ENCODE assay signal across 9 cellular contexts in the genomic region with DNA sequence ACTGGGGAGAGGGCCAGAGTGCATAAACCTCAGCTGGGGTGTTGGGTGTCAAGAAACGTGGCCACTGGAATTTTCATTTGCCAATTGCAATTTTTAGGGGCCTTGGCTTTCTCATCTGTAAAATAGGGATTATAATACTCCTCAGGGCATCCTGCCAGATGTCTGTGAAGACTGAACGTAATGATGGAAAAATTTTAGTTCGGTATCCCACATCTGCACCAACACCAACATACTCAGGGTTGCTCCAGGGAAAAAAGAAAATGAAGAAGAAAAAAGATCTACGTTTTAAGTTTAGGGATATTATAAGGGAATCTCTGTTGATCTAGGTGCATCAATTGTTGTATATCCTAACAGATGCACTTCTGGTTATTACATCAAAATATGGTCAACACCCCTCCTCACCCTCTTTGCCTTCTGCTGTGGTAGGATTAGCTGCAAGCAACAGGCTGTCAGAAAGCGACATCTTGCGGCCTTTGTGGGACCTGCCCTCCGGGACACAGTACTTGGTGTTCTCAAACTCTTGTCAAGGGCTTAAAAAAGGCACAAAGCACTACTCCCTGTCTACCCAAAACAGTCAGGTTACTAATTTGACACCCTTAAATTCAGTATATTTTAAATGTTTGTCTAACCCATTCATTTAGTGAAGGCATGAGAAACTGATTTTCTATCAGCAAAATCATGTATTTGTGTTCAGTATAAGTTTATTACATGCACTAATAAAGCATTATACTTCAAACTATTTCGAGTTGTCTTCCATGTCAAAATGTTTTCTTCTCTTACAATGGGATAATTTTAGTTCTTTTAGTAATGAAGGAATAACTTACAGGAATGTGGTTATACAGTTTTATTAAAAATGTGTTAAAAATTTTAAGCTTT. TPM values are rescaled to one million over a fixed set of nuclear protein-coding genes. Genes with fewer than 3 reads are reported as not detected.
DNase-seq lines count a peak whose midpoint lies in the region; ATAC-seq and TF ChIP-seq lines count a peak whose summit lies in the region.
"Had no signal": no experiment of that assay in that cellular context is flagged by ENCODE, and none has a peak within 500 bp of the region (broad histone marks: within the 10 kb centered on the region; RNA-seq: fewer than 3 reads in every experiment).

No MANE protein-coding gene starts in this region.

- H3K27ac Mint-ChIP-seq in CD4-positive, alpha-beta T cell, result no peak overlapping the region
- H3K27ac Mint-ChIP-seq: IgD-negative memory B cell had no signal

- ATAC-seq in CD4-positive, alpha-beta T cell (ENCODE audit: poor library complexity), result peak; percentile 100
- ATAC-seq in GM21360 (IDR thresholded peaks at IDR 0.05; ENCODE audit: unreplicated experiment) (peak; percentile 82), PC-3 (peak; percentile 98)

- CTCF ChIA-PET in CD4-positive, alpha-beta T cell (lab: Charles Lee), result interaction anchor here (0.6 to 2.3 kb wide), 25 partner anchors 8 to 363 kb away, joined by 3 to 22 read pairs (median 4); partner anchors contain the start of genes CORO2A, HEMGN, NANS and TBC1D2
- CTCF ChIA-PET in PC-3 (lab: Charles Lee), result interaction anchor here (1.0 kb wide), 1 partner anchor 59 kb away, joined by 5 read pairs; no protein-coding TSS in a partner anchor

- H3F3A ChIP-seq in PC-3 (ENCODE audit: low read length, unreplicated experiment) (no peaks in the 10 kb centered on the region), neural cell (ENCODE audit: insufficient read depth, low read length, poor library complexity, severe bottlenecking) (no peaks in the 10 kb centered on the region)

- H3K36me3 ChIP-seq in PC-3 (ENCODE audit: low read depth, low read length), result no peaks in the 10 kb centered on the region
- H3K36me3 ChIP-seq in neural cell (ENCODE audit: insufficient read depth, low read length), result no peaks in the 10 kb centered on the region

- H3K4me3 ChIP-seq in PC-3 (ENCODE audit: low read length) (no peak overlapping the region), fibroblast of mammary gland (ENCODE audit: control insufficient read depth, low read depth, low read length) (no peak overlapping the region), neural cell (ENCODE audit: low read length) (no peak overlapping the region)

- no peaks in the 10 kb centered on the region for H3K4me1 Mint-ChIP-seq in CD4-positive, alpha-beta T cell (ENCODE audit: low read depth)

- H3K9me2 ChIP-seq in PC-3 (replicated peaks; ENCODE audit: low read length) (no peaks in the 10 kb centered on the region), neural cell (ENCODE audit: insufficient read depth, low read length) (no peaks in the 10 kb centered on the region)

- H3K4me2 ChIP-seq in PC-3 (ENCODE audit: low read length), result no peak overlapping the region
- no peak overlapping the region for H3K4me2 ChIP-seq in neural cell (ENCODE audit: low read length)

- TF ChIP-seq CTCF in CD4-positive, alpha-beta T cell (IDR thresholded peaks at IDR 0.05), result peak; percentile 97
- TF ChIP-seq CTCF in PC-3 (conservative IDR thresholded peaks at IDR 0.05; ENCODE audit: low read depth, low read length) (peak; percentile 88), fibroblast of mammary gland (conservative IDR thresholded peaks at IDR 0.05; ENCODE audit: control insufficient read depth, insufficient read depth, low read depth, low read length) (peak; percentile 100), neural cell (IDR thresholded peaks at IDR 0.05; ENCODE audit: poor library complexity, severe bottlenecking) (peak; percentile 91)

- no peak overlapping the region for H3K9ac ChIP-seq in PC-3 (ENCODE audit: low read length)
- H3K9ac ChIP-seq in neural cell (ENCODE audit: low read length), result no peak overlapping the region

- intact Hi-C loops in CD4-positive, alpha-beta T cell (cut with DNase I, micrococcal nuclease), result loop anchor here (1.0 to 5.0 kb wide), 9 partner anchors 58 to 553 kb away; partner anchors contain the start of gene TRIM14 (in 2 of the 2)
- intact Hi-C loops in PC-3 (cut with micrococcal nuclease), result loop anchor here (1.0 to 5.0 kb wide), 5 partner anchors 58 to 340 kb away; partner anchors contain the start of genes CORO2A and TRIM14

- POLR2A ChIA-PET in CD4-positive, alpha-beta T cell (lab: Charles Lee), result interaction anchor here (1.0 to 1.4 kb wide), 3 partner anchors 8 to 207 kb away, joined by 3 read pairs; partner anchors contain the start of genes NANS and TBC1D2
- POLR2A ChIA-PET in PC-3 (lab: Charles Lee; ENCODE audit: unreplicated experiment), result no interaction called here

- H4K20me1 ChIP-seq in PC-3 (ENCODE audit: low read length) (no peaks in the 10 kb centered on the region), neural cell (ENCODE audit: insufficient read depth) (no peaks in the 10 kb centered on the region)

- TF ChIP-seq RAD21 in neural cell (conservative IDR thresholded peaks at IDR 0.05), result peak; percentile 90

- BruUV-seq in PC-3 (replicated peaks; lab: Mats Ljungman, UMichigan), result no TSS peak

- no peak overlapping the region for H3K4me3 Mint-ChIP-seq in CD4-positive, alpha-beta T cell

- H2AFZ ChIP-seq in PC-3 (ENCODE audit: low read length) (no peak overlapping the region), neural cell (ENCODE audit: low read depth, low read length) (no peak overlapping the region)

- H3K79me2 ChIP-seq in PC-3 (ENCODE audit: low read length) (no peaks in the 10 kb centered on the region), neural cell (replicated peaks; ENCODE audit: insufficient read depth, low read length) (no peaks in the 10 kb centered on the region)

- peaks cover 9% of the 10 kb centered on the region for H3K27me3 Mint-ChIP-seq in CD4-positive, alpha-beta T cell

- no peaks in the 10 kb centered on the region for H3K9me3 Mint-ChIP-seq in CD4-positive, alpha-beta T cell
- H3K9me3 Mint-ChIP-seq: IgD-negative memory B cell had no signal

- H3K36me3 Mint-ChIP-seq in CD4-positive, alpha-beta T cell (ENCODE audit: low read depth), result no peaks in the 10 kb centered on the region
- H3K36me3 Mint-ChIP-seq: IgD-negative memory B cell had no signal

- H3K27ac ChIP-seq in CD4-positive, alpha-beta T cell (ENCODE audit: low read depth, low read length), result no peak overlapping the region
- no peak overlapping the region for H3K27ac ChIP-seq in PC-3 (ENCODE audit: low read length)
- no peak overlapping the region for H3K27ac ChIP-seq in neural cell (ENCODE audit: low read length)

- DNase-seq in CD4-positive, alpha-beta T cell, result peak; percentile 73 to 83 (median 78)
- DNase-seq in KG1 (lab: John Stamatoyannopoulos, UW) (peak; percentile 34), PC-3 (peak; percentile 79), fibroblast of mammary gland (ENCODE audit: low read depth) (peak; percentile 83)
- DNase-seq in activated T-cell treated with anti-CD3 and anti-CD28 coated beads, Interleukin-2, amount 50 U/mL, for 1 hour, result peak; percentile 82
- DNase-seq in stimulated activated naive CD4-positive, alpha-beta T cell treated with Interleukin-2 at 50 U/mL for 16 hours (lab: John Stamatoyannopoulos, UW), result peak; percentile 78

- H3K27me3 ChIP-seq in CD4-positive, alpha-beta T cell (ENCODE audit: control insufficient read depth, insufficient read depth, low read length), result no peaks in the 10 kb centered on the region
- no peaks in the 10 kb centered on the region for H3K27me3 ChIP-seq in PC-3 (ENCODE audit: low read length)
- H3K27me3 ChIP-seq in neural cell (ENCODE audit: insufficient read depth, low read depth, low read length), result no peaks in the 10 kb centered on the region

- no peaks in the 10 kb centered on the region for H3K4me1 ChIP-seq in PC-3 (ENCODE audit: insufficient read depth, low read length)

- TF ChIP-seq EP300 in neural cell (conservative IDR thresholded peaks at IDR 0.05; ENCODE audit: poor library complexity, severe bottlenecking), result no peak

- H3K9me3 ChIP-seq in CD4-positive, alpha-beta T cell (ENCODE audit: control insufficient read depth, low read length), result no peaks in the 10 kb centered on the region
- H3K9me3 ChIP-seq in PC-3 (ENCODE audit: low read length), result no peaks in the 10 kb centered on the region
- H3K9me3 ChIP-seq in neural cell (ENCODE audit: low read length), result no peaks in the 10 kb centered on the region

TF ChIP-seq in neural cell, 6 proteins besides CTCF, POLR2A, EP300 and RAD21:
- no peak for TF ChIP-seq REST (IDR thresholded peaks at IDR 0.05; ENCODE audit: borderline replicate concordance)
- TF ChIP-seq TAF1 (IDR thresholded peaks at IDR 0.05; ENCODE audit: low read depth), result no peak
- TF ChIP-seq MXI1 (conservative IDR thresholded peaks at IDR 0.05; ENCODE audit: poor library complexity, severe bottlenecking), result no peak
- TF ChIP-seq SMC3 (conservative IDR thresholded peaks at IDR 0.05; ENCODE audit: poor library complexity), result peak; percentile 93
- TF ChIP-seq POLR2AphosphoS5 (IDR thresholded peaks at IDR 0.05), result no peak

RNA-seq across cellular contexts. Expression of gene TBC1D2, which starts 8.3 kb away (rescaled TPM):
- total RNA-seq in CD4-positive, alpha-beta T cell, result 1 to 10 TPM; 2.9 to 4.0 TPM
- 7.4 and 8.2 TPM in 2 replicates for total RNA-seq in PC-3 (2014; rRNA removed)
- 4.1 and 5.0 TPM in 2 replicates for polyA plus RNA-seq in neural cell
- polyA minus RNA-seq in neural cell, result 1.2 and 2.4 TPM in 2 replicates
